ENCODE assay signal across 34 cellular contexts in the genomic region with DNA sequence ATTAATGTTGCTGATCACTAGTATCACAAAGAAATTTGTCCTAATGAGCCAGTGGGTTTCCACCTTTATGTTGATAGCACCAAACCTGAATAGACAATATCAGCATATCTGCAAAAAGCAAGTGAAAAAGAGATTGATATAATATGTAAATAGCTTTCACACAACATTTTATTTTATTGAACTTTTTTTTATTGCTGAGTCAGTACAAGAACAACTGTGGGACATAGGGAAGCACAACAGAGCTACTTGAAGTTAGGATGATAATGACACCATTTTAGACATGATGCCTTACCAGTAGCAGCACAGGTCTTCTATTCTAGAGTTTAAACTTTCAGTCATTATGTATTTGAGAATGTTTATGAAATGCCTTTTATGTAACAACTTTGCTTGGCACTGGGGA.
DNase-seq lines count a peak whose midpoint lies in the region; ATAC-seq, FAIRE-seq and TF ChIP-seq lines count a peak whose summit lies in the region.
"Had no signal": no experiment of that assay in that cellular context is flagged by ENCODE, and none has a peak within 500 bp of the region (broad histone marks: within the 10 kb centered on the region; RNA-seq: fewer than 3 reads in every experiment).

No MANE protein-coding gene starts in this region.

- H3K27ac ChIP-seq in HepG2 (ENCODE audit: extremely low read length, insufficient read depth, low read length) (no peak overlapping the region), right lobe of liver (no peak overlapping the region), A549 (no peak overlapping the region), IMR-90 (ENCODE audit: insufficient read depth, low read length) (no peak overlapping the region), K562 (ENCODE audit: extremely low read depth, low read depth, low read length) (no peak overlapping the region), thyroid gland (no peak overlapping the region), sigmoid colon (no peak overlapping the region)
- H3K27ac ChIP-seq: 22Rv1; BLaER1; BLaER1 treated with 17β-estradiol and CSF1 and Interleukin-3, amounts not matched to agents 10 nM and 100 nM; C4-2B had no signal

- POLR2A ChIA-PET in HepG2 (lab: Yijun Ruan, JAX) (no interaction called here), A549 (lab: Yijun Ruan, JAX) (no interaction called here), IMR-90 (lab: Charles Lee; ENCODE audit: unreplicated experiment) (no interaction called here), K562 (lab: Yijun Ruan, JAX) (no interaction called here)

- no peak overlapping the region for H3K4me2 ChIP-seq in HepG2 (ENCODE audit: low read depth, low read length)
- H3K4me2 ChIP-seq in A549, result no peak overlapping the region
- H3K4me2 ChIP-seq in IMR-90 (ENCODE audit: low read depth, low read length), result no peak overlapping the region
- no peak overlapping the region for H3K4me2 ChIP-seq in K562 (ENCODE audit: insufficient read depth, low read length)
- H3K4me2 ChIP-seq: BLaER1; BLaER1 treated with 17β-estradiol and CSF1 and Interleukin-3, amounts not matched to agents 10 nM and 100 nM had no signal

- TF ChIP-seq EP300 in HepG2 (IDR thresholded peaks at IDR 0.05; ENCODE audit: low read depth in 2 of 2, low read length in 2 of 2), result no peak
- no peak for TF ChIP-seq EP300 in HepG2 (CRISPR knock-in tag; IDR thresholded peaks at IDR 0.05; ENCODE audit: borderline replicate concordance)
- TF ChIP-seq EP300 in A549 (IDR thresholded peaks at IDR 0.05), result no peak
- TF ChIP-seq EP300 in K562 (IDR thresholded peaks at IDR 0.05; ENCODE audit: low read length), result no peak
- no peak for TF ChIP-seq EP300 in sigmoid colon (IDR thresholded peaks at IDR 0.05)

- no TSS peak for BruUV-seq in HepG2 (replicated peaks; lab: Mats Ljungman, UMichigan)
- no TSS peak for BruUV-seq in IMR-90 (replicated peaks; lab: Mats Ljungman, UMichigan)
- no TSS peak for BruUV-seq in K562 (replicated peaks; lab: Mats Ljungman, UMichigan)

- H3K9me1 ChIP-seq in IMR-90 (ENCODE audit: insufficient read depth, low read length) (no peaks in the 10 kb centered on the region), K562 (ENCODE audit: control insufficient read depth, insufficient read depth, low read length) (no peaks in the 10 kb centered on the region)

- no peaks in the 10 kb centered on the region for H3K4me1 ChIP-seq in HepG2 (ENCODE audit: insufficient read depth, low read length)
- no peaks in the 10 kb centered on the region for H3K4me1 ChIP-seq in right lobe of liver
- H3K4me1 ChIP-seq in A549, result no peaks in the 10 kb centered on the region
- H3K4me1 ChIP-seq in IMR-90 (ENCODE audit: control insufficient read depth, insufficient read depth, low read length), result no peaks in the 10 kb centered on the region
- no peaks in the 10 kb centered on the region for H3K4me1 ChIP-seq in K562 (replicated peaks in 1 of 2; ENCODE audit: control insufficient read depth in 2 of 2, insufficient read depth in 2 of 2, low read length in 2 of 2)
- H3K4me1 ChIP-seq in thyroid gland, result peaks cover 0 to 4% of the 10 kb centered on the region in 2 donors
- peaks cover 0 to 8% (median 0%) of the 10 kb centered on the region in 4 donors for H3K4me1 ChIP-seq in sigmoid colon
- H3K4me1 ChIP-seq: BE2C, Caco-2 had no signal

- no peak overlapping the region for H3K56ac ChIP-seq in IMR-90 (ENCODE audit: extremely low read depth, insufficient read depth, low read length)

- FAIRE-seq in HepG2 (lab: Jason Lieb, UNC), result no peak
- no peak for FAIRE-seq in A549 (lab: Jason Lieb, UNC)
- no peak for FAIRE-seq in K562 (lab: Jason Lieb, UNC)
- FAIRE-seq: A204.1, D721Med had no signal

- H3K9ac ChIP-seq in HepG2 (ENCODE audit: insufficient read depth, low read depth, low read length) (no peak overlapping the region), IMR-90 (ENCODE audit: low read depth, low read length) (no peak overlapping the region), K562 (ENCODE audit: insufficient read depth in 1 of 2, low read depth in 2 of 2, low read length in 2 of 2) (no peak overlapping the region)
- H3K9ac ChIP-seq: BLaER1; BLaER1 treated with 17β-estradiol and CSF1 and Interleukin-3, amounts not matched to agents 10 nM and 100 nM had no signal

- CTCF ChIA-PET in HepG2 (lab: Yijun Ruan, JAX; ENCODE audit: low intra/inter-chr PET ratio, low total read pairs), result no interaction called here
- CTCF ChIA-PET in A549 (lab: Yijun Ruan, JAX), result no interaction called here
- CTCF ChIA-PET in IMR-90 (lab: Yijun Ruan, JAX), result no interaction called here
- CTCF ChIA-PET in K562 (lab: Yijun Ruan, JAX; ENCODE audit: low intra/inter-chr PET ratio), result no interaction called here

- no peak overlapping the region for H2BK5ac ChIP-seq in IMR-90 (ENCODE audit: low read depth, low read length, poor library complexity, severe bottlenecking)

- intact Hi-C loops in HepG2 (cut with micrococcal nuclease; ENCODE audit: unreplicated experiment), result no loop called here
- intact Hi-C loops in right lobe of liver (cut with DNase I), result no loop called here
- intact Hi-C loops in IMR-90 (cut with micrococcal nuclease), result no loop called here
- intact Hi-C loops in K562 (cut with micrococcal nuclease), result no loop called here
- intact Hi-C loops in thyroid gland (cut with DNase I), result no loop called here
- intact Hi-C loops in sigmoid colon (cut with DNase I), result no loop called here

- no peak overlapping the region for H2BK20ac ChIP-seq in IMR-90 (ENCODE audit: low read depth, low read length)

- no peak overlapping the region for H4K91ac ChIP-seq in IMR-90 (ENCODE audit: insufficient read depth, low read depth, low read length)

- no peak for TF ChIP-seq RAD21 in HepG2 (CRISPR knock-in tag; IDR thresholded peaks at IDR 0.05)
- no peak for TF ChIP-seq RAD21 in A549 (conservative IDR thresholded peaks at IDR 0.05 in 1 of 2, IDR thresholded peaks at IDR 0.05 in 1 of 2)
- TF ChIP-seq RAD21 in IMR-90 (IDR thresholded peaks at IDR 0.05; ENCODE audit: low read length), result no peak
- TF ChIP-seq RAD21 in K562 (CRISPR knock-in tag; conservative IDR thresholded peaks at IDR 0.05 in 1 of 2, IDR thresholded peaks at IDR 0.05 in 1 of 2), result no peak

- no peak overlapping the region for H2BK120ac ChIP-seq in IMR-90 (ENCODE audit: low read depth, low read length)

- dilution Hi-C loops in IMR-90 (cut with HindIII; ENCODE audit: low sequenced_read_pairs, unreplicated experiment), result no loop called here

- H4K8ac ChIP-seq in IMR-90 (ENCODE audit: low read depth in 2 of 2, low read length in 2 of 2), result no peak overlapping the region

- H3K4me3 ChIP-seq in HepG2 (replicated peaks in 1 of 3; ENCODE audit: insufficient read depth in 1 of 3, low read depth in 2 of 3, low read length in 3 of 3) (no peak overlapping the region), right lobe of liver (no peak overlapping the region), A549 (no peak overlapping the region), IMR-90 (ENCODE audit: insufficient read depth, low read depth, low read length) (no peak overlapping the region), K562 (no peak overlapping the region), thyroid gland (replicated peaks in 1 of 3) (no peak overlapping the region), sigmoid colon (no peak overlapping the region)
- H3K4me3 ChIP-seq: BLaER1; BLaER1 treated with 17β-estradiol and CSF1 and Interleukin-3, amounts not matched to agents 10 nM and 100 nM had no signal

- no peaks in the 10 kb centered on the region for H3K79me1 ChIP-seq in IMR-90 (ENCODE audit: low read depth in 1 of 2, low read length in 2 of 2)

- ATAC-seq in HepG2 (no peak), right lobe of liver (no peak), A549 (no peak), IMR-90 (ENCODE audit: low read depth) (no peak), K562 (no peak)
- ATAC-seq: CD8-positive, alpha-beta T cell had no signal

- no peak overlapping the region for H2BK15ac ChIP-seq in IMR-90 (ENCODE audit: low read depth, low read length)

- H3K36me3 ChIP-seq in HepG2 (replicated peaks in 1 of 2; ENCODE audit: control insufficient read depth in 1 of 2, insufficient read depth in 2 of 2, low read length in 2 of 2), result no peaks in the 10 kb centered on the region
- no peaks in the 10 kb centered on the region for H3K36me3 ChIP-seq in right lobe of liver
- H3K36me3 ChIP-seq in IMR-90 (ENCODE audit: control insufficient read depth, insufficient read depth, low read length), result no peaks in the 10 kb centered on the region
- no peaks in the 10 kb centered on the region for H3K36me3 ChIP-seq in K562 (ENCODE audit: control insufficient read depth, insufficient read depth, low read length)
- no peaks in the 10 kb centered on the region for H3K36me3 ChIP-seq in thyroid gland
- H3K36me3 ChIP-seq in sigmoid colon, result no peaks in the 10 kb centered on the region
- H3K36me3 ChIP-seq: BE2C; BLaER1; BLaER1 treated with 17β-estradiol and CSF1 and Interleukin-3, amounts not matched to agents 10 nM and 100 nM had no signal

- H3K9me3 ChIP-seq in HepG2 (ENCODE audit: low read length) (no peaks in the 10 kb centered on the region), right lobe of liver (no peaks in the 10 kb centered on the region), A549 (no peaks in the 10 kb centered on the region), IMR-90 (ENCODE audit: control insufficient read depth, insufficient read depth, low read length) (no peaks in the 10 kb centered on the region), K562 (replicated peaks; ENCODE audit: control insufficient read depth, insufficient read depth, low read depth, low read length) (no peaks in the 10 kb centered on the region), thyroid gland (no peaks in the 10 kb centered on the region), sigmoid colon (no peaks in the 10 kb centered on the region)
- H3K9me3 ChIP-seq: BE2C; BLaER1; BLaER1 treated with 17β-estradiol and CSF1 and Interleukin-3, amounts not matched to agents 10 nM and 100 nM; Caco-2 had no signal

- no peak overlapping the region for H2AK9ac ChIP-seq in IMR-90 (replicated peaks; ENCODE audit: low read depth, low read length, poor library complexity)

- no peak overlapping the region for H4K5ac ChIP-seq in IMR-90 (ENCODE audit: low read depth, low read length)

- H2AK5ac ChIP-seq in IMR-90 (ENCODE audit: low read depth, low read length), result no peak overlapping the region

- H3K23ac ChIP-seq in IMR-90 (ENCODE audit: low read depth, low read length), result no peak overlapping the region

- H3K18ac ChIP-seq in IMR-90 (ENCODE audit: low read depth, low read length), result no peak overlapping the region

- DNase-seq in HepG2 (ENCODE audit: low spot score), result no peak
- DNase-seq in right lobe of liver, result no peak
- DNase-seq in A549 (ENCODE audit: low read depth in 1 of 2, low spot score in 1 of 2), result no peak
- DNase-seq in IMR-90, result no peak
- DNase-seq in K562 (ENCODE audit: extremely low read depth in 1 of 4, low spot score in 3 of 4), result no peak
- DNase-seq in thyroid gland, result no peak
- DNase-seq in sigmoid colon, result no peak
- DNase-seq in KG1 (lab: John Stamatoyannopoulos, UW), result no peak
- DNase-seq: 8988T; ACHN; AML-193; BE2C; C1 segment of cervical spinal cord; Caco-2; Calu3; CD4-positive, alpha-beta memory T cell; CD4-positive, alpha-beta T cell; CD4-positive, CD25-positive, alpha-beta regulatory T cell; CD8-positive, alpha-beta memory T cell; CD8-positive, alpha-beta T cell; COR-L47; DMS 273 treated with DMSO at 0.1 percent for 48 hours; DMS153; DMS53; DMS79; DMS79 treated with DMSO at 0.1 percent for 48 hours; DND-41; EL had no signal

- TF ChIP-seq POLR2A in HepG2 (IDR thresholded peaks at IDR 0.05; ENCODE audit: insufficient read depth in 1 of 2, low read depth in 2 of 2, low read length in 2 of 2), result no peak
- TF ChIP-seq POLR2A in right lobe of liver (IDR thresholded peaks at IDR 0.05), result no peak
- no peak for TF ChIP-seq POLR2A in A549 (IDR thresholded peaks at IDR 0.05; ENCODE audit: low read length)
- TF ChIP-seq POLR2A in IMR-90 (IDR thresholded peaks at IDR 0.05; ENCODE audit: low read depth, low read length), result no peak
- no peak for TF ChIP-seq POLR2A in K562 (conservative IDR thresholded peaks at IDR 0.05)
- no peak for TF ChIP-seq POLR2A in thyroid gland (IDR thresholded peaks at IDR 0.05)
- TF ChIP-seq POLR2A in sigmoid colon (IDR thresholded peaks at IDR 0.05), result no peak

- H3K79me2 ChIP-seq in HepG2 (ENCODE audit: insufficient read depth, low read length) (no peaks in the 10 kb centered on the region), K562 (ENCODE audit: control insufficient read depth, insufficient read depth, low read length) (no peaks in the 10 kb centered on the region)

- no peak overlapping the region for H3K4ac ChIP-seq in IMR-90 (ENCODE audit: low read depth, low read length)

- no peak overlapping the region for H2AFZ ChIP-seq in HepG2 (ENCODE audit: low read length)
- no peak overlapping the region for H2AFZ ChIP-seq in IMR-90 (replicated peaks; ENCODE audit: low read length, poor library complexity)
- H2AFZ ChIP-seq in K562 (ENCODE audit: low read depth, low read length), result no peak overlapping the region

- no peaks in the 10 kb centered on the region for H3K27me3 ChIP-seq in HepG2 (ENCODE audit: control insufficient read depth in 1 of 2, insufficient read depth in 2 of 2, low read length in 2 of 2)
- no peaks in the 10 kb centered on the region for H3K27me3 ChIP-seq in right lobe of liver
- H3K27me3 ChIP-seq in IMR-90 (ENCODE audit: control insufficient read depth, insufficient read depth, low read length), result no peaks in the 10 kb centered on the region
- no peaks in the 10 kb centered on the region for H3K27me3 ChIP-seq in K562 (ENCODE audit: control insufficient read depth in 2 of 2, insufficient read depth in 2 of 2, low read length in 2 of 2)
- no peaks in the 10 kb centered on the region for H3K27me3 ChIP-seq in thyroid gland
- no peaks in the 10 kb centered on the region for H3K27me3 ChIP-seq in sigmoid colon
- H3K27me3 ChIP-seq: BE2C; BLaER1; BLaER1 treated with 17β-estradiol and CSF1 and Interleukin-3, amounts not matched to agents 10 nM and 100 nM had no signal

- TF ChIP-seq CTCF in HepG2 (CRISPR knock-in tag; IDR thresholded peaks at IDR 0.05) (no peak), right lobe of liver (IDR thresholded peaks at IDR 0.05) (no peak), A549 (IDR thresholded peaks at IDR 0.05) (no peak), IMR-90 (conservative IDR thresholded peaks at IDR 0.05; ENCODE audit: low read depth, low read length) (no peak), K562 (IDR thresholded peaks at IDR 0.05 in 2 of 3, conservative IDR thresholded peaks at IDR 0.05 in 1 of 3; ENCODE audit: insufficient read depth in 2 of 3, low read depth in 1 of 3, low read length in 3 of 3) (no peak), thyroid gland (IDR thresholded peaks at IDR 0.05) (no peak), sigmoid colon (IDR thresholded peaks at IDR 0.05) (no peak)

- no peak overlapping the region for H3K14ac ChIP-seq in IMR-90 (replicated peaks; ENCODE audit: low read depth, low read length)

- H4K20me1 ChIP-seq in HepG2 (ENCODE audit: insufficient read depth, low read length) (no peaks in the 10 kb centered on the region), IMR-90 (ENCODE audit: insufficient read depth, low read length) (no peaks in the 10 kb centered on the region), K562 (replicated peaks; ENCODE audit: control insufficient read depth, insufficient read depth, low read length) (no peaks in the 10 kb centered on the region)
- H4K20me1 ChIP-seq: BLaER1; BLaER1 treated with 17β-estradiol and CSF1 and Interleukin-3, amounts not matched to agents 10 nM and 100 nM had no signal

- in situ Hi-C loops in HepG2 (cut with HindIII; ENCODE audit: extremely low pct_ligation_motif_present, low pct_unique_long_range_greater_than_20kb), result no loop called here
- in situ Hi-C loops in IMR-90 (cut with MboI; ENCODE audit: low sequenced_read_pairs), result loop anchor here (25.0 kb wide), 1 partner anchor 761 kb away; no protein-coding TSS in a partner anchor
- in situ Hi-C loops in K562 (cut with MboI), result no loop called here
